Comparison of ENCODE assay signal across 33 cellular contexts in genomic region chr3:162498626-162499025, GRCh38.
"Had no signal": no experiment of that assay in that cellular context is flagged by ENCODE, and none has a peak within 500 bp of the region (broad histone marks: within the 10 kb centered on the region; RNA-seq: fewer than 3 reads in every experiment).

No MANE protein-coding gene starts in this region.

- DNase-seq: activated effector memory CD4-positive, alpha-beta T cell treated with anti-CD3 and anti-CD28 coated beads, Interleukin-2, amount 50 U/mL, for 16 hours; activated effector memory CD4-positive, alpha-beta T cell treated with Interleukin-2 at 50 U/mL for 16 hours; activated gamma-delta T cell; activated gamma-delta T cell treated with Interleukin-2 at 50 U/mL for 16 hours; activated naive CD4-positive, alpha-beta T cell; activated naive CD4-positive, alpha-beta T cell treated with anti-CD3 and anti-CD28 coated beads for 36 hours; activated naive CD4-positive, alpha-beta T cell treated with anti-CD3 and anti-CD28 coated beads, Interleukin-2, amount 10 ng/mL, durations not matched to agents 7 days and 5 days; activated naive CD4-positive, alpha-beta T cell treated with anti-CD3 and anti-CD28 coated beads, Interleukin-2, amount 50 U/mL, for 16 hours; activated naive CD4-positive, alpha-beta T cell treated with Interleukin-2 at 50 U/mL for 16 hours; activated naive CD8-positive, alpha-beta T cell treated with anti-CD3 and anti-CD28 coated beads for 36 hours; activated naive CD8-positive, alpha-beta T cell treated with anti-CD3 and anti-CD28 coated beads, Interleukin-2, amount 10 ng/mL, durations not matched to agents 7 days and 5 days; activated naive CD8-positive, alpha-beta T cell treated with anti-CD3 and anti-CD28 coated beads, Interleukin-2, amount 50 U/mL, for 24 hours; activated T-cell treated with anti-CD3 and anti-CD28 coated beads, Interleukin-2, amount 50 U/mL, for 24 hours; activated T-cell treated with anti-CD3 and anti-CD28 coated beads, Interleukin-2, amount 50 U/mL, for 4 hours; activated T-cell treated with anti-CD3 and anti-CD28 coated beads, Interleukin-2, amount 50 U/mL, for 48 hours; activated T-cell treated with anti-CD3 and anti-CD28 coated beads, Interleukin-2, amount 50 U/mL, for 72 hours; adrenal gland; amniotic stem cell; amygdala; anterior cingulate cortex; aorta; body of pancreas; brain microvascular endothelial cell; caudate nucleus; central memory CD4-positive, alpha-beta T cell; cerebellar nuclear complex had no signal

- ATAC-seq: activated naive CD4-positive, alpha-beta T cell treated with anti-CD3 and anti-CD28 coated beads, Interleukin-2, amount 50 U/mL, for 72 hours; activated naive CD8-positive, alpha-beta T cell treated with anti-CD3 and anti-CD28 coated beads, Interleukin-2, amount 50 U/mL, for 24 hours; activated T-cell treated with anti-CD3 and anti-CD28 coated beads, Interleukin-2, amount 50 U/mL, for 4 hours; activated T-cell treated with anti-CD3 and anti-CD28 coated beads, Interleukin-2, amount 50 U/mL, for 72 hours; activated T-helper 17 cell treated with anti-CD3 and anti-CD28 coated beads, Interleukin-2, amount 50 U/mL, for 72 hours; body of pancreas had no signal

- H3K27ac ChIP-seq: adrenal gland, ascending aorta, body of pancreas, brain microvascular endothelial cell, breast epithelium, cardiac muscle cell had no signal

- H3K27me3 ChIP-seq: adrenal gland, ascending aorta, body of pancreas, brain microvascular endothelial cell, breast epithelium, cardiac muscle cell had no signal

- H3K4me3 ChIP-seq: adrenal gland, ascending aorta, body of pancreas, breast epithelium, cardiac muscle cell had no signal

- H3K4me1 ChIP-seq: adrenal gland, ascending aorta, body of pancreas, breast epithelium had no signal

- H3K36me3 ChIP-seq: adrenal gland, ascending aorta, brain microvascular endothelial cell, breast epithelium, cardiac muscle cell had no signal

- FAIRE-seq: astrocyte, bronchial epithelial cell had no signal

- H3K9me3 ChIP-seq: adrenal gland, ascending aorta, breast epithelium had no signal
